In the genomic region with DNA sequence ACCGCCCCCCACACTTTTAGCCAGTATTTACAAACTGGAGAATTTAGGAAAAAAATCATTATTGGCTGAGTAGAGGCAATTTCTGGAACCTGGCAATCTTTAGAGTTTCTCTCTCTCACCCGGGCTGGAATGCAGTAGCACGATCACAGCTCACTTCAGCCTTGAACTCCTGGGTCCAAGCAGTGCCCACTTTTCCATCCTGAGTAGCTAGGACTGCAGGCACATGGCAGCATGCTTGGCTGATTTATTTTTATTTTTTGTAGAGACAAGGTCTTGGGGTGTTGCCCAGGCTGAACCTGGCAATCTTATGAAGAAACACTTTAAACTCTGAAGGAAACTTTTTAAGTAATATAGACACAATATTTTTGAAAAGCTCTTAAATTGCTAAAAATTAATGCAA, we compare ENCODE assay signal across 14 cellular contexts.
DNase-seq lines count a peak whose midpoint lies in the region; ATAC-seq, FAIRE-seq and TF ChIP-seq lines count a peak whose summit lies in the region.
"Had no signal": no experiment of that assay in that cellular context is flagged by ENCODE, and none has a peak within 500 bp of the region (broad histone marks: within the 10 kb centered on the region; RNA-seq: fewer than 3 reads in every experiment).

No MANE protein-coding gene starts in this region.

- H3K27ac ChIP-seq in OCI-LY7 (ENCODE audit: low read depth, low read length, poor library complexity, severe bottlenecking) (peak overlapping the region; percentile 11), neural progenitor cell (no peak overlapping the region), tibial artery (peak overlapping the region; percentile 72 to 79)

- H3K9me2 ChIP-seq in OCI-LY7 (ENCODE audit: insufficient read depth, low read length) = no peaks in the 10 kb centered on the region

- H2AFZ ChIP-seq in OCI-LY7 (ENCODE audit: low read length) = no peak overlapping the region
- H2AFZ ChIP-seq in neural progenitor cell (replicated peaks) = no peak overlapping the region

- H3K4me1 Mint-ChIP-seq in dendritic cell treated with granulocyte-macrophage colony-stimulating factor and Interleukin-4, amounts not matched to agents 40 ng/mL and 50 ng/mL, for 4 days (ENCODE audit: low read depth) = peaks cover 92% of the 10 kb centered on the region
- peaks cover 52% of the 10 kb centered on the region for H3K4me1 Mint-ChIP-seq in neural progenitor cell

- BruUV-seq in OCI-LY7 (replicated peaks; lab: Mats Ljungman, UMichigan) = no TSS peak

- H3K36me3 Mint-ChIP-seq in dendritic cell treated with granulocyte-macrophage colony-stimulating factor and Interleukin-4, amounts not matched to agents 40 ng/mL and 50 ng/mL, for 4 days (ENCODE audit: low read depth) = peaks cover 84% of the 10 kb centered on the region
- peaks cover 33% of the 10 kb centered on the region for H3K36me3 Mint-ChIP-seq in neural progenitor cell

- H3K36me3 ChIP-seq in OCI-LY7 (ENCODE audit: insufficient read depth, low read length) (peaks cover 21% of the 10 kb centered on the region), neural progenitor cell (no peaks in the 10 kb centered on the region), tibial artery (no peaks in the 10 kb centered on the region)

- POLR2A ChIA-PET in OCI-LY7 (lab: Charles Lee) = interaction anchor here (0.5 to 1.8 kb wide), 7 partner anchors 10 to 409 kb away, joined by 3 to 8 read pairs (median 4); no protein-coding TSS in a partner anchor

- no peak overlapping the region for H3K9ac ChIP-seq in neural progenitor cell

- CTCF ChIA-PET in OCI-LY7 (lab: Charles Lee; ENCODE audit: unreplicated experiment) = no interaction called here

- no peaks in the 10 kb centered on the region for H3K27me3 Mint-ChIP-seq in dendritic cell treated with granulocyte-macrophage colony-stimulating factor and Interleukin-4, amounts not matched to agents 40 ng/mL and 50 ng/mL, for 4 days
- H3K27me3 Mint-ChIP-seq in neural progenitor cell (ENCODE audit: insufficient read depth, low read depth) = peaks cover 7% of the 10 kb centered on the region

- H3F3A ChIP-seq in neural progenitor cell (ENCODE audit: low read depth) = peaks cover 39% of the 10 kb centered on the region

- no peak for DNase-seq in OCI-LY7 (ENCODE audit: low spot score)
- DNase-seq in neural progenitor cell (ENCODE audit: low spot score) = no peak
- DNase-seq in tibial artery = no peak
- no peak for DNase-seq in frontal cortex (ENCODE audit: low spot score in 2 of 2)
- DNase-seq: activated naive CD4-positive, alpha-beta T cell; hippocampal formation; NCI-H1694; NCI-H526 treated with DMSO at 0.1 percent for 48 hours; stimulated activated CD8-positive, alpha-beta memory T cell treated with anti-CD3 and anti-CD28 coated beads, Interleukin-4, amount 100 ng/mL, for 48 hours had no signal

- H3K79me2 ChIP-seq in OCI-LY7 (ENCODE audit: insufficient read depth, low read depth, low read length) (peaks cover 15% of the 10 kb centered on the region), neural progenitor cell (ENCODE audit: low read depth) (peaks cover 98% of the 10 kb centered on the region)

- 0 out of 2 replicates have a peak, but pooled peaks have one; percentile 17 for TF ChIP-seq CTCF in OCI-LY7 (conservative IDR thresholded peaks at IDR 0.05; ENCODE audit: low read length)
- no peak for TF ChIP-seq CTCF in neural progenitor cell (IDR thresholded peaks at IDR 0.05)
- TF ChIP-seq CTCF in tibial artery (IDR thresholded peaks at IDR 0.05) = no peak

- H3K4me1 ChIP-seq in OCI-LY7 (ENCODE audit: insufficient read depth, low read length, poor library complexity, severe bottlenecking) (peaks cover 27% of the 10 kb centered on the region), neural progenitor cell (peaks cover 71% of the 10 kb centered on the region), tibial artery (peaks cover 0 to 99% (median 87%) of the 10 kb centered on the region in 4 donors)

- FAIRE-seq in frontal cortex (lab: Jason Lieb, UNC) = no peak

- H3K27me3 ChIP-seq in neural progenitor cell (no peaks in the 10 kb centered on the region), tibial artery (no peaks in the 10 kb centered on the region)

- intact Hi-C loops in OCI-LY7 (cut with micrococcal nuclease; ENCODE audit: unreplicated experiment) = no loop called here
- intact Hi-C loops in dendritic cell treated with granulocyte-macrophage colony-stimulating factor and Interleukin-4, amounts not matched to agents 40 ng/mL and 50 ng/mL, for 4 days (cut with micrococcal nuclease) = loop anchor here (5.0 kb wide), 1 partner anchor 48 kb away; no protein-coding TSS in a partner anchor
- intact Hi-C loops in tibial artery (cut with DNase I; ENCODE audit: low total_unique reads) = loop anchor here (5.0 kb wide), 1 partner anchor 67 kb away; no protein-coding TSS in a partner anchor

- H3K9me3 ChIP-seq in OCI-LY7 (ENCODE audit: low read length) (no peaks in the 10 kb centered on the region), neural progenitor cell (ENCODE audit: low read depth) (no peaks in the 10 kb centered on the region), tibial artery (no peaks in the 10 kb centered on the region)

- no peaks in the 10 kb centered on the region for H3K9me3 Mint-ChIP-seq in dendritic cell treated with granulocyte-macrophage colony-stimulating factor and Interleukin-4, amounts not matched to agents 40 ng/mL and 50 ng/mL, for 4 days
- H3K9me3 Mint-ChIP-seq in neural progenitor cell = peaks cover 7% of the 10 kb centered on the region
- H3K9me3 Mint-ChIP-seq: CD14-positive monocyte had no signal

- no peak for ATAC-seq in HG03095 (IDR thresholded peaks at IDR 0.05; ENCODE audit: unreplicated experiment)
- no peak for ATAC-seq in HG03025 (IDR thresholded peaks at IDR 0.05; ENCODE audit: low FRiP score, unreplicated experiment)
- ATAC-seq in HG02571 (IDR thresholded peaks at IDR 0.05; ENCODE audit: unreplicated experiment) = no peak

- H3K4me3 ChIP-seq in OCI-LY7 (ENCODE audit: low read depth, low read length, poor library complexity, severe bottlenecking) (no peak overlapping the region), neural progenitor cell (no peak overlapping the region), tibial artery (peak overlapping the region in 1 of 2 donors; percentile 18)

- peak overlapping the region; percentile 60 for H3K4me2 ChIP-seq in OCI-LY7 (ENCODE audit: low read length)
- peak overlapping the region; percentile 22 for H3K4me2 ChIP-seq in neural progenitor cell

- peak overlapping the region; percentile 42 for H3K27ac Mint-ChIP-seq in dendritic cell treated with granulocyte-macrophage colony-stimulating factor and Interleukin-4, amounts not matched to agents 40 ng/mL and 50 ng/mL, for 4 days
- H3K27ac Mint-ChIP-seq in neural progenitor cell = no peak overlapping the region

- H3K4me3 Mint-ChIP-seq in dendritic cell treated with granulocyte-macrophage colony-stimulating factor and Interleukin-4, amounts not matched to agents 40 ng/mL and 50 ng/mL, for 4 days = no peak overlapping the region
- H3K4me3 Mint-ChIP-seq in neural progenitor cell = no peak overlapping the region
- H3K4me3 Mint-ChIP-seq: CD14-positive monocyte had no signal

- H4K20me1 ChIP-seq in OCI-LY7 (ENCODE audit: insufficient read depth, low read length) (no peaks in the 10 kb centered on the region), neural progenitor cell (ENCODE audit: low read depth) (peaks cover 58% of the 10 kb centered on the region)
